In genomic region chr1:235266967-235267366, GRCh38 we compare ENCODE assay signal across 18 cellular contexts.
DNase-seq lines count a peak whose midpoint lies in the region; ATAC-seq, FAIRE-seq and TF ChIP-seq lines count a peak whose summit lies in the region.
"Had no signal": no experiment of that assay in that cellular context is flagged by ENCODE, and none has a peak within 500 bp of the region (broad histone marks: within the 10 kb centered on the region; RNA-seq: fewer than 3 reads in every experiment).

No MANE protein-coding gene starts in this region.

- H3K36me3 ChIP-seq in SK-N-SH (replicated peaks in 1 of 2; ENCODE audit: control insufficient read depth in 1 of 2, insufficient read depth in 2 of 2, low read length in 1 of 2), result no peaks in the 10 kb centered on the region
- H3K36me3 ChIP-seq in trophoblast cell (ENCODE audit: control insufficient read depth in 1 of 2, insufficient read depth in 2 of 2, low read length in 2 of 2), result peaks cover 0 to 2% of the 10 kb centered on the region in 2 experiments

- peaks cover 65% of the 10 kb centered on the region for H3K4me1 Mint-ChIP-seq in central memory CD8-positive, alpha-beta T cell

- H3K14ac ChIP-seq in trophoblast cell (ENCODE audit: low read length), result no peak overlapping the region

- no peak for TF ChIP-seq CTCF in SK-N-SH (IDR thresholded peaks at IDR 0.05)

- H4K12ac ChIP-seq in trophoblast cell (ENCODE audit: low read depth, low read length), result no peak overlapping the region

- H2AK5ac ChIP-seq in trophoblast cell (ENCODE audit: low read length), result no peak overlapping the region

- POLR2A ChIA-PET in SK-N-SH (lab: Yijun Ruan, JAX), result no interaction called here

- peak overlapping the region; percentile 19 to 40; a peak in 3 of 4 replicates for H3K27ac ChIP-seq in SK-N-SH (ENCODE audit: low read depth in 2 of 2, low read length in 1 of 2)
- H3K27ac ChIP-seq in trophoblast cell (ENCODE audit: low read depth, low read length), result no peak overlapping the region
- H3K27ac ChIP-seq: 22Rv1, A549, C4-2B, GM23248 had no signal

- H2BK5ac ChIP-seq in trophoblast cell (ENCODE audit: low read depth, low read length, poor library complexity), result no peak overlapping the region

- H3K9ac ChIP-seq in SK-N-SH, result no peak overlapping the region
- no peak overlapping the region for H3K9ac ChIP-seq in trophoblast cell (ENCODE audit: low read length)
- H3K9ac ChIP-seq: GM23248 had no signal

- H3K4ac ChIP-seq in trophoblast cell (ENCODE audit: low read depth, low read length), result peak overlapping the region; percentile 93

- H4K91ac ChIP-seq in trophoblast cell (ENCODE audit: low read depth, low read length), result no peak overlapping the region

- H3K79me2 ChIP-seq in SK-N-SH (ENCODE audit: insufficient read depth) (peaks cover 100% of the 10 kb centered on the region), trophoblast cell (ENCODE audit: control insufficient read depth, insufficient read depth, low read length, poor library complexity) (peaks cover 10% of the 10 kb centered on the region)

- 98% methylated on average over 8 of the region's 8 CpGs for WGBS in SK-N-SH (ENCODE audit: low lambda C conversion rate)
- WGBS in trophoblast cell (ENCODE audit: extremely low coverage, insufficient coverage, insufficient read length), result no CpG with 5 or more reads among the region's 8 CpGs

- peaks cover 0 to 3% of the 10 kb centered on the region in 2 experiments; a peak in 3 of 4 replicates for H3K4me1 ChIP-seq in SK-N-SH (ENCODE audit: control insufficient read depth in 1 of 2, insufficient read depth in 2 of 2, low read depth in 1 of 2, low read length in 1 of 2)
- no peaks in the 10 kb centered on the region for H3K4me1 ChIP-seq in trophoblast cell (ENCODE audit: control insufficient read depth in 1 of 2, insufficient read depth in 2 of 2, low read length in 2 of 2)

- DNase-seq in SK-N-SH, result no peak
- DNase-seq in GM12891 (ENCODE audit: insufficient read length, low spot score), result no peak
- no peak for DNase-seq in central memory CD8-positive, alpha-beta T cell (ENCODE audit: low spot score in 2 of 2)
- no peak for DNase-seq in trophoblast cell
- no peak for DNase-seq in stimulated activated CD4-positive, alpha-beta T cell treated with anti-CD3 and anti-CD28 coated beads, Interleukin-2, amount 100 ng/mL, for 48 hours
- DNase-seq in stimulated activated CD4-positive, alpha-beta T cell treated with anti-CD3 and anti-CD28 coated beads, Interleukin-2, amount 100 ng/mL, for 24 hours, result no peak
- DNase-seq: AML-193; CD8-positive, alpha-beta memory T cell; DMS 273 treated with DMSO at 0.1 percent for 48 hours; DND-41; EL had no signal

- H2AFZ ChIP-seq in SK-N-SH (ENCODE audit: low read depth) (no peak overlapping the region), trophoblast cell (ENCODE audit: insufficient read depth, low read length, poor library complexity) (no peak overlapping the region)
- H2AFZ ChIP-seq: GM23248 had no signal

- no peak overlapping the region for H3K4me3 Mint-ChIP-seq in central memory CD8-positive, alpha-beta T cell

- H3K4me3 ChIP-seq in SK-N-SH (ENCODE audit: low read depth in 2 of 2, low read length in 1 of 2) (no peak overlapping the region), trophoblast cell (ENCODE audit: low read depth, low read length) (no peak overlapping the region)
- H3K4me3 ChIP-seq: A549, GM12878, GM23248 had no signal

- H3K36me3 Mint-ChIP-seq in central memory CD8-positive, alpha-beta T cell (ENCODE audit: insufficient read depth), result peaks cover 21% of the 10 kb centered on the region

- H3K27me3 Mint-ChIP-seq in central memory CD8-positive, alpha-beta T cell, result no peaks in the 10 kb centered on the region
- H3K27me3 Mint-ChIP-seq: CD8-positive, alpha-beta memory T cell had no signal

- peaks cover 9% of the 10 kb centered on the region for H3F3A ChIP-seq in SK-N-SH (replicated peaks; ENCODE audit: insufficient read depth)

- no peak overlapping the region for H3K23ac ChIP-seq in trophoblast cell (ENCODE audit: low read length)

- no peak for TF ChIP-seq POLR2A in GM12891 (IDR thresholded peaks at IDR 0.05; ENCODE audit: low read depth, low read length)

- H4K8ac ChIP-seq in trophoblast cell (ENCODE audit: low read depth, low read length), result no peak overlapping the region

- H3K9me3 Mint-ChIP-seq in central memory CD8-positive, alpha-beta T cell, result no peaks in the 10 kb centered on the region
- H3K9me3 Mint-ChIP-seq: CD8-positive, alpha-beta memory T cell had no signal

- no peaks in the 10 kb centered on the region for H3K9me3 ChIP-seq in SK-N-SH
- H3K9me3 ChIP-seq in trophoblast cell (ENCODE audit: insufficient read depth, low read depth, low read length), result no peaks in the 10 kb centered on the region
- H3K9me3 ChIP-seq: A549 had no signal

- TF ChIP-seq RAD21 in SK-N-SH (IDR thresholded peaks at IDR 0.05; ENCODE audit: low read length), result no peak

- no peak overlapping the region for H2BK12ac ChIP-seq in trophoblast cell (ENCODE audit: low read length)

- peaks cover 88% of the 10 kb centered on the region for H4K20me1 ChIP-seq in SK-N-SH (ENCODE audit: insufficient read depth)

- H3K18ac ChIP-seq in trophoblast cell (ENCODE audit: low read length), result no peak overlapping the region

- no peaks in the 10 kb centered on the region for H3K9me2 ChIP-seq in SK-N-SH

- no peak overlapping the region for H2BK120ac ChIP-seq in trophoblast cell (ENCODE audit: insufficient read depth, low read length, poor library complexity)

- CTCF ChIA-PET in SK-N-SH (lab: Yijun Ruan, JAX), result interaction anchor here (1.3 to 2.1 kb wide), 3 partner anchors 8 to 148 kb away, joined by 4 to 5 read pairs (median 5); no protein-coding TSS in a partner anchor

- FAIRE-seq in GM12891 (lab: Jason Lieb, UNC), result peak; percentile 64
- FAIRE-seq: A549, GM12878, H54 had no signal

- no peaks in the 10 kb centered on the region for H3K79me1 ChIP-seq in trophoblast cell (ENCODE audit: low read length)

- peak overlapping the region; percentile 78 for H3K27ac Mint-ChIP-seq in central memory CD8-positive, alpha-beta T cell (ENCODE audit: low read depth)

- H3K4me2 ChIP-seq in SK-N-SH, result no peak overlapping the region
- no peak overlapping the region for H3K4me2 ChIP-seq in trophoblast cell (ENCODE audit: low read length)
- H3K4me2 ChIP-seq: A549 had no signal

- no peak for TF ChIP-seq EP300 in SK-N-SH (IDR thresholded peaks at IDR 0.05; ENCODE audit: borderline replicate concordance in 1 of 2, low read depth in 1 of 2, low read length in 1 of 2)

- no peak for ATAC-seq in SK-N-SH treated with all-trans-retinoic acid at 6 μM for 48 hours
- ATAC-seq in central memory CD8-positive, alpha-beta T cell (replicated peaks; ENCODE audit: extremely low read depth, poor library complexity, severe bottlenecking), result no peak
- ATAC-seq: A549, GM12878 had no signal

- H3K27me3 ChIP-seq in SK-N-SH (ENCODE audit: insufficient read depth) (no peaks in the 10 kb centered on the region), trophoblast cell (ENCODE audit: insufficient read depth, low read length) (no peaks in the 10 kb centered on the region)

TF ChIP-seq in SK-N-SH, 30 proteins besides CTCF, POLR2A, EP300 and RAD21:
- TF ChIP-seq SIN3A (IDR thresholded peaks at IDR 0.05; ENCODE audit: borderline replicate concordance, low read depth, low read length) (no peak), MAX (IDR thresholded peaks at IDR 0.05; ENCODE audit: low read depth) (no peak), RCOR1 (IDR thresholded peaks at IDR 0.05; ENCODE audit: low read length) (no peak), ELF1 (IDR thresholded peaks at IDR 0.05) (no peak)

TF ChIP-seq in SK-N-SH treated with all-trans-retinoic acid at 6 μM for 48 hours, 23 proteins besides CTCF, POLR2A, EP300 and RAD21 (continues in another document):
- TF ChIP-seq, protein P1, sequence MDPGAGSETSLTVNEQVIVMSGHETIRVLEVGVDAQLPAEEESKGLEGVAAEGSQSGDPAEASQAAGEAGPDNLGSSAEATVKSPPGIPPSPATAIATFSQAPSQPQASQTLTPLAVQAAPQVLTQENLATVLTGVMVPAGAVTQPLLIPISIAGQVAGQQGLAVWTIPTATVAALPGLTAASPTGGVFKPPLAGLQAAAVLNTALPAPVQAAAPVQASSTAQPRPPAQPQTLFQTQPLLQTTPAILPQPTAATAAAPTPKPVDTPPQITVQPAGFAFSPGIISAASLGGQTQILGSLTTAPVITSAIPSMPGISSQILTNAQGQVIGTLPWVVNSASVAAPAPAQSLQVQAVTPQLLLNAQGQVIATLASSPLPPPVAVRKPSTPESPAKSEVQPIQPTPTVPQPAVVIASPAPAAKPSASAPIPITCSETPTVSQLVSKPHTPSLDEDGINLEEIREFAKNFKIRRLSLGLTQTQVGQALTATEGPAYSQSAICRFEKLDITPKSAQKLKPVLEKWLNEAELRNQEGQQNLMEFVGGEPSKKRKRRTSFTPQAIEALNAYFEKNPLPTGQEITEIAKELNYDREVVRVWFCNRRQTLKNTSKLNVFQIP (CRISPR knock-in tag; IDR thresholded peaks at IDR 0.05; ENCODE audit: borderline replicate concordance, low read depth), result no peak
- TF ChIP-seq ZNF565 (CRISPR knock-in tag; conservative IDR thresholded peaks at IDR 0.05; ENCODE audit: low read depth) (no peak), TOX (CRISPR knock-in tag; IDR thresholded peaks at IDR 0.05; ENCODE audit: borderline replicate concordance) (no peak)

TF ChIP-seq in GM12891, 5 proteins besides CTCF, POLR2A, EP300 and RAD21:
- TF ChIP-seq SPI1 (IDR thresholded peaks at IDR 0.05; ENCODE audit: low read depth, low read length) (no peak), TAF1 (IDR thresholded peaks at IDR 0.05; ENCODE audit: low read depth, low read length) (no peak), PAX5 (IDR thresholded peaks at IDR 0.05; ENCODE audit: insufficient read depth, low read length, severe bottlenecking) (no peak), POLR2AphosphoS5 (IDR thresholded peaks at IDR 0.05; ENCODE audit: low read depth, low read length) (no peak), POU2F2 (IDR thresholded peaks at IDR 0.05; ENCODE audit: low read depth, low read length) (no peak)
TF ChIP-seq in GM12891: peak in this region for 0.
